23 cellular contexts compared by ENCODE assay signal in the genomic region with DNA sequence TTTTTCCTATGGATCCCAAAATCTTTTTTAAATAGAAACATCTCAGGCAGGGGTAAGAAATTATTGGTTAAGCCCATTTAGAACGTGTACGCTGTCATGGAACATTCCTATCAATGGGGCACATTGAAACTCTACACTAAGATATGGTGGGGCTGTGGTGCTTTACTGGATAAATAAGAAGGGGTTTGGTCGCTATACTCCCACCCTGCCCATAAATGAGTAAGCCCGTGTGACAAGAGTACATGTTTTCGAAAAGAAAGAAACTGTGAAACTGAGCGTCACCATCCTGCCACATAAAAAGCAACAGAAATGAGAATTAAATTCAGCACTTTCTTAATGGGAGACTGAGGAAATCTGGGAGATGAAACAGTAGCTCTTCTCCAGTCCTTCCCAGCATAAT.
A peak's percentile ranks its signal among the peaks of the same experiment; 100 is the strongest.
DNase-seq lines count a peak whose midpoint lies in the region; ATAC-seq and TF ChIP-seq lines count a peak whose summit lies in the region.
"Had no signal": no experiment of that assay in that cellular context is flagged by ENCODE, and none has a peak within 500 bp of the region (broad histone marks: within the 10 kb centered on the region; RNA-seq: fewer than 3 reads in every experiment).

No MANE protein-coding gene starts in this region.

- WGBS in heart right ventricle, 2 donors = 92 to 93% methylated on average over 6 of the region's 6 CpGs

- no peak for DNase-seq in activated CD4-positive, CD25-positive, alpha-beta regulatory T cell treated with anti-CD3 and anti-CD28 coated beads, Interleukin-2, amount 50 U/mL, for 72 hours
- no peak for DNase-seq in natural killer cell
- DNase-seq in natural killer cell treated with Interleukin-12 subunit alpha and Interleukin-12 subunit beta and Interleukin-15 and Interleukin-18, amount 100 ng/mL, for 72 hours (ENCODE audit: low spot score) = no peak
- DNase-seq in stimulated activated naive CD8-positive, alpha-beta T cell treated with anti-CD3 and anti-CD28 coated beads, Interleukin-15, amount 100 ng/mL, for 72 hours = peak in 1 of 2 donors; percentile 31
- DNase-seq in mucosa of gallbladder (ENCODE audit: low spot score) = no peak
- DNase-seq in heart right ventricle = no peak
- DNase-seq: 8988T, brain microvascular endothelial cell, EL, left ventricle myocardium superior, naive B cell, NCI-H1105 treated with DMSO at 0.1 percent for 48 hours, NCI-H1930, NCI-H526 treated with DMSO at 0.1 percent for 48 hours, SHP77, T-helper 9 cell had no signal

- H3K27me3 Mint-ChIP-seq in natural killer cell (ENCODE audit: low read depth in 2 of 2) = no peaks in the 10 kb centered on the region
- H3K27me3 Mint-ChIP-seq in natural killer cell treated with Interleukin-12 subunit alpha and Interleukin-12 subunit beta and Interleukin-15 and Interleukin-18, amount 100 ng/mL, for 72 hours = no peaks in the 10 kb centered on the region
- H3K27me3 Mint-ChIP-seq in stimulated activated naive CD8-positive, alpha-beta T cell treated with anti-CD3 and anti-CD28 coated beads, Interleukin-15, amount 100 ng/mL, for 72 hours = no peaks in the 10 kb centered on the region
- H3K27me3 Mint-ChIP-seq: naive B cell; stimulated activated memory B cell treated with anti-CD40 and anti-IgM and Interleukin-4, amounts not matched to agents 10 μg/mL and 1 μg/mL and 100 μg/mL, for 72 hours had no signal

- H3K36me3 ChIP-seq in endocrine pancreas (ENCODE audit: control insufficient read depth, insufficient read depth, low read length) = no peaks in the 10 kb centered on the region
- H3K36me3 ChIP-seq in heart right ventricle = no peaks in the 10 kb centered on the region
- H3K36me3 ChIP-seq: brain microvascular endothelial cell had no signal

- no peak overlapping the region for H3K27ac ChIP-seq in heart right ventricle
- H3K27ac ChIP-seq: brain microvascular endothelial cell, VCaP had no signal

- peak; percentile 66 to 77 for ATAC-seq in activated CD4-positive, CD25-positive, alpha-beta regulatory T cell treated with anti-CD3 and anti-CD28 coated beads, Interleukin-2, amount 50 U/mL, for 24 hours
- ATAC-seq in natural killer cell (no peak), heart right ventricle (no peak)
- ATAC-seq in natural killer cell treated with Interleukin-12 subunit alpha and Interleukin-12 subunit beta and Interleukin-15 and Interleukin-18, amount 100 ng/mL, for 72 hours = no peak
- peak; percentile 91 for ATAC-seq in stimulated activated naive CD8-positive, alpha-beta T cell treated with anti-CD3 and anti-CD28 coated beads, Interleukin-15, amount 100 ng/mL, for 72 hours
- ATAC-seq: K562, left ventricle myocardium superior had no signal

- no peak overlapping the region for H3K9ac ChIP-seq in endocrine pancreas (ENCODE audit: control insufficient read depth, insufficient read depth, low read length)

- intact Hi-C loops in natural killer cell (cut with micrococcal nuclease) = no loop called here
- intact Hi-C loops in heart right ventricle (cut with DNase I) = no loop called here

- no peaks in the 10 kb centered on the region for H3K9me3 ChIP-seq in endocrine pancreas (ENCODE audit: control insufficient read depth, low read length)
- H3K9me3 ChIP-seq in heart right ventricle = no peaks in the 10 kb centered on the region

- H3K27ac Mint-ChIP-seq in natural killer cell = peak overlapping the region in 1 of 2 donors; percentile 86
- peak overlapping the region in 1 of 2 donors; percentile 65 for H3K27ac Mint-ChIP-seq in natural killer cell treated with Interleukin-12 subunit alpha and Interleukin-12 subunit beta and Interleukin-15 and Interleukin-18, amount 100 ng/mL, for 72 hours
- H3K27ac Mint-ChIP-seq in stimulated activated naive CD8-positive, alpha-beta T cell treated with anti-CD3 and anti-CD28 coated beads, Interleukin-15, amount 100 ng/mL, for 72 hours = peak overlapping the region in 1 of 2 donors; percentile 89
- H3K27ac Mint-ChIP-seq: CD14-positive monocyte; naive B cell; stimulated activated memory B cell treated with anti-CD40 and anti-IgM and Interleukin-4, amounts not matched to agents 10 μg/mL and 1 μg/mL and 100 μg/mL, for 72 hours had no signal

- H3K4me1 ChIP-seq in endocrine pancreas (ENCODE audit: control insufficient read depth, insufficient read depth, low read length) (peaks cover 18% of the 10 kb centered on the region), heart right ventricle (no peaks in the 10 kb centered on the region)

- TF ChIP-seq CTCF in natural killer cell (IDR thresholded peaks at IDR 0.05) = no peak
- TF ChIP-seq CTCF in heart right ventricle (IDR thresholded peaks at IDR 0.05) = no peak

- H3K36me3 Mint-ChIP-seq in natural killer cell = peaks cover 7% of the 10 kb centered on the region
- no peaks in the 10 kb centered on the region for H3K36me3 Mint-ChIP-seq in natural killer cell treated with Interleukin-12 subunit alpha and Interleukin-12 subunit beta and Interleukin-15 and Interleukin-18, amount 100 ng/mL, for 72 hours
- H3K36me3 Mint-ChIP-seq: CD14-positive monocyte; stimulated activated memory B cell treated with anti-CD40 and anti-IgM and Interleukin-4, amounts not matched to agents 10 μg/mL and 1 μg/mL and 100 μg/mL, for 72 hours had no signal

- peaks cover 36 to 57% of the 10 kb centered on the region in 2 donors for H3K4me1 Mint-ChIP-seq in natural killer cell
- H3K4me1 Mint-ChIP-seq in natural killer cell treated with Interleukin-12 subunit alpha and Interleukin-12 subunit beta and Interleukin-15 and Interleukin-18, amount 100 ng/mL, for 72 hours (ENCODE audit: low read depth in 2 of 2) = peaks cover 5 to 32% of the 10 kb centered on the region in 2 donors
- peaks cover 45% of the 10 kb centered on the region for H3K4me1 Mint-ChIP-seq in stimulated activated naive CD8-positive, alpha-beta T cell treated with anti-CD3 and anti-CD28 coated beads, Interleukin-15, amount 100 ng/mL, for 72 hours
- H3K4me1 Mint-ChIP-seq: CD14-positive monocyte; stimulated activated memory B cell treated with anti-CD40 and anti-IgM and Interleukin-4, amounts not matched to agents 10 μg/mL and 1 μg/mL and 100 μg/mL, for 72 hours had no signal

- H3K4me3 ChIP-seq in endocrine pancreas (ENCODE audit: control insufficient read depth, insufficient read depth, low read length) (peak overlapping the region; percentile 31), heart right ventricle (no peak overlapping the region)
- H3K4me3 ChIP-seq: GM12878, K562 had no signal

- H3K9me3 Mint-ChIP-seq in natural killer cell = peaks cover 0 to 2% of the 10 kb centered on the region in 2 donors
- peaks cover 4% of the 10 kb centered on the region for H3K9me3 Mint-ChIP-seq in natural killer cell treated with Interleukin-12 subunit alpha and Interleukin-12 subunit beta and Interleukin-15 and Interleukin-18, amount 100 ng/mL, for 72 hours
- peaks cover under 1 to 3% of the 10 kb centered on the region in 2 donors for H3K9me3 Mint-ChIP-seq in stimulated activated naive CD8-positive, alpha-beta T cell treated with anti-CD3 and anti-CD28 coated beads, Interleukin-15, amount 100 ng/mL, for 72 hours
- H3K9me3 Mint-ChIP-seq: stimulated activated memory B cell treated with anti-CD40 and anti-IgM and Interleukin-4, amounts not matched to agents 10 μg/mL and 1 μg/mL and 100 μg/mL, for 72 hours had no signal

- H3K27me3 ChIP-seq in endocrine pancreas (ENCODE audit: control insufficient read depth, insufficient read depth, low read length) = no peaks in the 10 kb centered on the region
- H3K27me3 ChIP-seq in heart right ventricle = no peaks in the 10 kb centered on the region
- H3K27me3 ChIP-seq: brain microvascular endothelial cell had no signal

- H3K4me3 Mint-ChIP-seq in natural killer cell = peak overlapping the region; percentile 59
- no peak overlapping the region for H3K4me3 Mint-ChIP-seq in natural killer cell treated with Interleukin-12 subunit alpha and Interleukin-12 subunit beta and Interleukin-15 and Interleukin-18, amount 100 ng/mL, for 72 hours
- H3K4me3 Mint-ChIP-seq in stimulated activated naive CD8-positive, alpha-beta T cell treated with anti-CD3 and anti-CD28 coated beads, Interleukin-15, amount 100 ng/mL, for 72 hours = peak overlapping the region; percentile 44 to 61
- H3K4me3 Mint-ChIP-seq: CD14-positive monocyte; naive B cell; stimulated activated memory B cell treated with anti-CD40 and anti-IgM and Interleukin-4, amounts not matched to agents 10 μg/mL and 1 μg/mL and 100 μg/mL, for 72 hours had no signal

Comparison
In these comparisons a context has a peak if more than half of its experiments do, and no peak if none do; other contexts are left out.
1. ATAC-seq: peak in activated CD4-positive, CD25-positive, alpha-beta regulatory T cell treated with anti-CD3 and anti-CD28 coated beads, Interleukin-2, amount 50 U/mL, for 24 hours (2 of 2) and stimulated activated naive CD8-positive, alpha-beta T cell treated with anti-CD3 and anti-CD28 coated beads, Interleukin-15, amount 100 ng/mL, for 72 hours (single experiment); none in natural killer cell (0 of 3), natural killer cell treated with Interleukin-12 subunit alpha and Interleukin-12 subunit beta and Interleukin-15 and Interleukin-18, amount 100 ng/mL, for 72 hours (0 of 2) and heart right ventricle (0 of 8).